15 cellular contexts compared by ENCODE assay signal in the genomic region with DNA sequence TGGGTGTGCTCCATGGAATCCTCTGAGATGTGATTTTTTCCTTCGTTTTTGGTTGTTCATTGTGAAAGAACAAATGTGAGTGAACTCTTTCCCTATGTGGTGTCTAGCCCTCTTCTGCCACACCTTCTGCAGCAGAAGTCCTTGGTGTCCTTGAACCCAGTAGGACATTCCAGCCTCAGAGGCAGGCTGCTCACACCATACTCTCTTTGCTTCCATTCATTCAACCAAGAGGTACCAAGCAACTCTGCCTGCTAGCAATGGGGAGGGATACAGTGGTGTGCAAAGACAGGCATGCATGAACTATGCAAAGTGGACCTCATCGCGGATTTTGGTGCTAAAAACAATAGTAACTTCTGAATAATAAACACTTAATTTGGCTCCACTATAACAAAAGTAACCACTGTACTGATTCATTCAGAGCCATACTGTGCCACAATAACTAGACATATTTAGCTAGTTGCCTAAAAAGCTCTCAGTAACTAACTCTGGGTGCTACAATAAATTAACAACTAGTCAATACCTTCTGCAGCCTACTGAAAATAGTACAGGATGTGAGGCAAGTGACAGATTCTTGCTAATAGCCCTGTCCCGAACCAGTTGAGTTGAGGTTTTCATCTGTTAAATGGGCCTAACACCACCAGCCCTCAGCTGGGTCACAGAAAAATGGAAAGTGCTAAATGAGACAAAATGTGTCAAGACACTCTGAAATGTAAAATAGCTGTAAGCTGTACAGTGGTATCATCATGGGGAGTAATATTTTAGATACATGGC.
DNase-seq lines count a peak whose midpoint lies in the region; ATAC-seq and TF ChIP-seq lines count a peak whose summit lies in the region.
"Had no signal": no experiment of that assay in that cellular context is flagged by ENCODE, and none has a peak within 500 bp of the region (broad histone marks: within the 10 kb centered on the region; RNA-seq: fewer than 3 reads in every experiment).

No MANE protein-coding gene starts in this region.

- TF ChIP-seq CTCF in nephron progenitor cell (IDR thresholded peaks at IDR 0.05) (no peak), heart left ventricle (IDR thresholded peaks at IDR 0.05) (no peak)

- peaks cover 0 to 37% (median 7%) of the 10 kb centered on the region in 12 donors for H3K4me1 ChIP-seq in heart left ventricle

- TF ChIP-seq POLR2A in heart left ventricle (IDR thresholded peaks at IDR 0.05): no peak

- H3K27me3 ChIP-seq in heart left ventricle: no peaks in the 10 kb centered on the region
- H3K27me3 ChIP-seq: hepatocyte, upper lobe of left lung had no signal

- H3K27ac Mint-ChIP-seq in activated T-helper 2 cell treated with anti-CD3 and anti-CD28 coated beads, Interferon-gamma antibody, Interleukin-2, Interleukin-4, amounts not matched to agents 10 μg/mL and 5 μg/mL and 100 μg/mL, durations not matched to agents 14 hours and 24 hours and 36 hours: peak overlapping the region; percentile 58
- peak overlapping the region; percentile 94 for H3K27ac Mint-ChIP-seq in nephron progenitor cell

- ATAC-seq in GM21447 (IDR thresholded peaks at IDR 0.05; ENCODE audit: unreplicated experiment) (peak; percentile 32), heart left ventricle (no peak)
- ATAC-seq: A549 had no signal

- H3K36me3 Mint-ChIP-seq in activated T-helper 2 cell treated with anti-CD3 and anti-CD28 coated beads, Interferon-gamma antibody, Interleukin-2, Interleukin-4, amounts not matched to agents 10 μg/mL and 5 μg/mL and 100 μg/mL, durations not matched to agents 14 hours and 24 hours and 36 hours (ENCODE audit: low read depth): peaks cover 23% of the 10 kb centered on the region
- peaks cover 14% of the 10 kb centered on the region for H3K36me3 Mint-ChIP-seq in nephron progenitor cell (ENCODE audit: low read depth)

- H3K4me1 Mint-ChIP-seq in activated T-helper 2 cell treated with anti-CD3 and anti-CD28 coated beads, Interferon-gamma antibody, Interleukin-2, Interleukin-4, amounts not matched to agents 10 μg/mL and 5 μg/mL and 100 μg/mL, durations not matched to agents 14 hours and 24 hours and 36 hours (ENCODE audit: low read depth): peaks cover 50% of the 10 kb centered on the region
- H3K4me1 Mint-ChIP-seq in nephron progenitor cell: peaks cover 81% of the 10 kb centered on the region

- intact Hi-C loops in activated T-helper 2 cell treated with anti-CD3 and anti-CD28 coated beads, Interferon-gamma antibody, Interleukin-2, Interleukin-4, amounts not matched to agents 10 μg/mL and 5 μg/mL and 100 μg/mL, durations not matched to agents 14 hours and 24 hours and 36 hours (cut with micrococcal nuclease): loop anchor here (2.0 kb wide), 1 partner anchor 37 kb away; no protein-coding TSS in a partner anchor
- intact Hi-C loops in heart left ventricle (cut with DNase I): no loop called here

- no peaks in the 10 kb centered on the region for H3K9me3 Mint-ChIP-seq in activated T-helper 2 cell treated with anti-CD3 and anti-CD28 coated beads, Interferon-gamma antibody, Interleukin-2, Interleukin-4, amounts not matched to agents 10 μg/mL and 5 μg/mL and 100 μg/mL, durations not matched to agents 14 hours and 24 hours and 36 hours
- H3K9me3 Mint-ChIP-seq in nephron progenitor cell: no peaks in the 10 kb centered on the region

- peak; percentile 49 for DNase-seq in activated CD8-positive, alpha-beta memory T cell treated with anti-CD3 and anti-CD28 coated beads for 24 hours
- DNase-seq in activated CD8-positive, alpha-beta memory T cell treated with anti-CD3 and anti-CD28 coated beads, Interleukin-2, amount 50 U/mL, for 48 hours: no peak
- no peak for DNase-seq in activated T-helper 2 cell treated with anti-CD3 and anti-CD28 coated beads, Interferon-gamma antibody, Interleukin-2, Interleukin-4, amounts not matched to agents 10 μg/mL and 5 μg/mL and 100 μg/mL, durations not matched to agents 14 hours and 24 hours and 36 hours (ENCODE audit: low spot score)
- no peak for DNase-seq in nephron progenitor cell
- DNase-seq in GM19238 (ENCODE audit: insufficient read length, low spot score): no peak
- DNase-seq in heart left ventricle: no peak
- DNase-seq in Kasumi-1 (lab: John Stamatoyannopoulos, UW): no peak
- DNase-seq: effector CD8-positive, alpha-beta T cell; NCI-H1436 treated with DMSO at 0.1 percent for 48 hours; NCI-H446; upper lobe of left lung had no signal

- H3K9me3 ChIP-seq in heart left ventricle: no peaks in the 10 kb centered on the region
- H3K9me3 ChIP-seq: A549, upper lobe of left lung had no signal

- no peak overlapping the region for H3K4me3 Mint-ChIP-seq in activated T-helper 2 cell treated with anti-CD3 and anti-CD28 coated beads, Interferon-gamma antibody, Interleukin-2, Interleukin-4, amounts not matched to agents 10 μg/mL and 5 μg/mL and 100 μg/mL, durations not matched to agents 14 hours and 24 hours and 36 hours (ENCODE audit: low read depth)
- H3K4me3 Mint-ChIP-seq in nephron progenitor cell: peak overlapping the region; percentile 45

- no peak overlapping the region for H3K4me3 ChIP-seq in heart left ventricle
- H3K4me3 ChIP-seq: A549, hepatocyte, skin epidermis, upper lobe of left lung had no signal

- H3K27me3 Mint-ChIP-seq in activated T-helper 2 cell treated with anti-CD3 and anti-CD28 coated beads, Interferon-gamma antibody, Interleukin-2, Interleukin-4, amounts not matched to agents 10 μg/mL and 5 μg/mL and 100 μg/mL, durations not matched to agents 14 hours and 24 hours and 36 hours (ENCODE audit: low read depth): no peaks in the 10 kb centered on the region
- H3K27me3 Mint-ChIP-seq in nephron progenitor cell (ENCODE audit: low read depth, poor library complexity): no peaks in the 10 kb centered on the region

- no peaks in the 10 kb centered on the region for H3K36me3 ChIP-seq in heart left ventricle
- H3K36me3 ChIP-seq: upper lobe of left lung had no signal

- no peak overlapping the region for H3K27ac ChIP-seq in heart left ventricle
- H3K27ac ChIP-seq: A549, hepatocyte, skin epidermis, upper lobe of left lung had no signal

- 87 to 98% (median 89%) methylated on average over 4 of the region's 4 CpGs for WGBS in heart left ventricle, 4 donors
